Comparison of ENCODE assay signal across 21 cellular contexts in genomic region chr16:73041644-73042043, GRCh38. TPM values are rescaled to one million over a fixed set of nuclear protein-coding genes. Genes with fewer than 3 reads are reported as not detected.
DNase-seq lines count a peak whose midpoint lies in the region; ATAC-seq, FAIRE-seq and TF ChIP-seq lines count a peak whose summit lies in the region.
"Had no signal": no experiment of that assay in that cellular context is flagged by ENCODE, and none has a peak within 500 bp of the region (broad histone marks: within the 10 kb centered on the region; RNA-seq: fewer than 3 reads in every experiment).

No MANE protein-coding gene starts in this region.

- H3K9me3 ChIP-seq in WERI-Rb-1 (ENCODE audit: severe bottlenecking) (no peaks in the 10 kb centered on the region), HepG2 (ENCODE audit: low read length) (no peaks in the 10 kb centered on the region), tibial artery (no peaks in the 10 kb centered on the region)

- TF ChIP-seq CTCF in WERI-Rb-1 (IDR thresholded peaks at IDR 0.05; ENCODE audit: low read depth, low read length) (no peak), HepG2 (CRISPR knock-in tag; IDR thresholded peaks at IDR 0.05) (no peak), tibial artery (IDR thresholded peaks at IDR 0.05) (no peak)

- H3K4me1 ChIP-seq in HepG2 (ENCODE audit: insufficient read depth, low read length) (peaks cover 100% of the 10 kb centered on the region), tibial artery (peaks cover 0 to 99% (median 74%) of the 10 kb centered on the region in 4 donors)

- POLR2A ChIA-PET in HepG2 (lab: Yijun Ruan, JAX) = no interaction called here

- no peak for TF ChIP-seq POLR2A in HepG2 (IDR thresholded peaks at IDR 0.05; ENCODE audit: insufficient read depth in 1 of 2, low read depth in 2 of 2, low read length in 2 of 2)

- no peak for TF ChIP-seq RAD21 in HepG2 (CRISPR knock-in tag; IDR thresholded peaks at IDR 0.05)

- no peak for FAIRE-seq in HepG2 (lab: Jason Lieb, UNC)
- FAIRE-seq: A204.1, G401.6, GM19239 had no signal

- TF ChIP-seq EP300 in HepG2 (IDR thresholded peaks at IDR 0.05; ENCODE audit: low read depth in 2 of 2, low read length in 2 of 2) (no peak), HepG2 (CRISPR knock-in tag; IDR thresholded peaks at IDR 0.05; ENCODE audit: borderline replicate concordance) (no peak)

- no peak overlapping the region for H3K9ac ChIP-seq in HepG2 (ENCODE audit: insufficient read depth, low read depth, low read length)

- WGBS in HepG2 (ENCODE audit: low lambda C conversion rate) = 97% methylated on average over 5 of the region's 5 CpGs

- DNase-seq in WERI-Rb-1 (no peak), HepG2 (ENCODE audit: low spot score) (no peak), pons (ENCODE audit: low spot score) (peak; percentile 80), tibial artery (no peak), putamen (ENCODE audit: low spot score) (no peak)
- DNase-seq: CD8-positive, alpha-beta memory T cell; Kasumi-1; NCI-H1417; NCI-H187; NCI-H446 treated with DMSO at 0.1 percent for 48 hours; NCI-H526 treated with DMSO at 0.1 percent for 48 hours; PC-9; SHP77 treated with DMSO at 0.1 percent for 48 hours had no signal

- intact Hi-C loops in HepG2 (cut with micrococcal nuclease; ENCODE audit: unreplicated experiment) = loop anchor here (10.0 kb wide), 1 partner anchor 207 kb away; no protein-coding TSS in a partner anchor
- intact Hi-C loops in tibial artery (cut with DNase I; ENCODE audit: low total_unique reads) = loop anchor here (10.0 kb wide), 1 partner anchor 57 kb away; no protein-coding TSS in a partner anchor

- no peak overlapping the region for H3K4me2 ChIP-seq in HepG2 (ENCODE audit: low read depth, low read length)
- H3K4me2 ChIP-seq: PC-9 had no signal

- BruUV-seq in HepG2 (replicated peaks; lab: Mats Ljungman, UMichigan) = no TSS peak

- H3K79me2 ChIP-seq in HepG2 (ENCODE audit: insufficient read depth, low read length) = peaks cover 99% of the 10 kb centered on the region

- in situ Hi-C loops in HepG2 (cut with HindIII; ENCODE audit: extremely low pct_ligation_motif_present, low pct_unique_long_range_greater_than_20kb) = no loop called here

- H3K27me3 ChIP-seq in WERI-Rb-1 (ENCODE audit: insufficient read depth, low read depth, severe bottlenecking) = no peaks in the 10 kb centered on the region
- no peaks in the 10 kb centered on the region for H3K27me3 ChIP-seq in HepG2 (ENCODE audit: control insufficient read depth in 1 of 2, insufficient read depth in 2 of 2, low read length in 2 of 2)
- no peaks in the 10 kb centered on the region for H3K27me3 ChIP-seq in tibial artery

- ATAC-seq in HepG2 (no peak), GM18502 (IDR thresholded peaks at IDR 0.05; ENCODE audit: poor library complexity, unreplicated experiment) (no peak), GM18519 (IDR thresholded peaks at IDR 0.05; ENCODE audit: low FRiP score, unreplicated experiment) (no peak)

- CTCF ChIA-PET in HepG2 (lab: Yijun Ruan, JAX; ENCODE audit: low intra/inter-chr PET ratio, low total read pairs) = no interaction called here

- H3K36me3 ChIP-seq in WERI-Rb-1 = no peaks in the 10 kb centered on the region
- H3K36me3 ChIP-seq in HepG2 (replicated peaks in 1 of 2; ENCODE audit: control insufficient read depth in 1 of 2, insufficient read depth in 2 of 2, low read length in 2 of 2) = no peaks in the 10 kb centered on the region; a peak in 1 of 5 replicates
- H3K36me3 ChIP-seq in tibial artery = no peaks in the 10 kb centered on the region

- H2AFZ ChIP-seq in HepG2 (ENCODE audit: low read length) = no peak overlapping the region
- H2AFZ ChIP-seq: PC-9 had no signal

- 0 out of 2 replicates have a peak overlapping the region, but pooled peaks have one; percentile 23 for H3K27ac ChIP-seq in WERI-Rb-1
- H3K27ac ChIP-seq in HepG2 (ENCODE audit: extremely low read length, insufficient read depth, low read length) = no peak overlapping the region
- H3K27ac ChIP-seq in tibial artery = peak overlapping the region; percentile 99
- H3K27ac ChIP-seq: C4-2B, PC-9, RWPE1, SK-N-MC had no signal

- H3K4me3 ChIP-seq in WERI-Rb-1 (ENCODE audit: low read depth, low read length) (no peak overlapping the region), HepG2 (replicated peaks in 1 of 3; ENCODE audit: insufficient read depth in 1 of 3, low read depth in 2 of 3, low read length in 3 of 3) (no peak overlapping the region), tibial artery (no peak overlapping the region)
- H3K4me3 ChIP-seq: PC-9, SK-N-MC had no signal

- peaks cover 13% of the 10 kb centered on the region for H4K20me1 ChIP-seq in HepG2 (ENCODE audit: insufficient read depth, low read length)

TF ChIP-seq in HepG2, 621 proteins besides CTCF, POLR2A, EP300 and RAD21:
- no peak for TF ChIP-seq ZNF772 (CRISPR knock-in tag; IDR thresholded peaks at IDR 0.05)
- 0 out of 2 replicates have a peak, but pooled peaks have one; percentile 21 for TF ChIP-seq TEF (CRISPR knock-in tag; IDR thresholded peaks at IDR 0.05)
TF ChIP-seq in HepG2: peak in this region for 1.

RNA-seq across cellular contexts. Expression of gene ZFHX3, which starts 6.3 kb away (rescaled TPM):
- total RNA-seq in HepG2 (2016; rRNA removed; fragmentation: Illumina TruSeq; extraction: Trizol) = 6.0 and 12.3 TPM in 2 replicates
- total RNA-seq in HepG2 (2016; cell fraction: cytosol; rRNA removed; fragmentation: Illumina TruSeq; extraction: Trizol; ENCODE audit: low read depth) = 1.8 and 1.9 TPM in 2 replicates
- total RNA-seq in HepG2 (2016; cell fraction: insoluble cytoplasmic fraction; rRNA removed; fragmentation: Illumina TruSeq; extraction: Trizol) = 5.6 and 10.6 TPM in 2 replicates
- 5.0 and 5.6 TPM in 2 replicates for total RNA-seq in HepG2 (2016; cell fraction: membrane; rRNA removed; fragmentation: Illumina TruSeq; extraction: Trizol)
- total RNA-seq in HepG2 (2016; cell fraction: nucleus; rRNA removed; fragmentation: Illumina TruSeq; extraction: Trizol) = 15.3 and 19.7 TPM in 2 replicates
- polyA plus RNA-seq in HepG2 (2011; rRNA removed) = 5.0 and 5.3 TPM in 2 replicates
- 3.5 and 4.2 TPM in 2 replicates for polyA plus RNA-seq in HepG2 (2011; cell fraction: cytosol; rRNA removed)
- 10.2 and 11.2 TPM in 2 replicates for polyA plus RNA-seq in HepG2 (2011; cell fraction: nucleus; rRNA removed)
- polyA plus RNA-seq in HepG2 (2012) = 12.6 and 14.4 TPM in 2 replicates
- 0.31 and 0.36 TPM in 2 replicates for polyA plus RNA-seq in HepG2 (2016; cell fraction: cytosol; fragmentation: Illumina TruSeq; extraction: Trizol; ENCODE audit: low read depth)
- 8.6 and 11.4 TPM in 2 replicates for polyA plus RNA-seq in HepG2 (2016; cell fraction: insoluble cytoplasmic fraction; fragmentation: Illumina TruSeq; extraction: Trizol; ENCODE audit: low read depth)
- 1.0 and 1.4 TPM in 2 replicates for polyA plus RNA-seq in HepG2 (2016; cell fraction: membrane; fragmentation: Illumina TruSeq; extraction: Trizol; ENCODE audit: low read depth)
- polyA plus RNA-seq in HepG2 (2016; cell fraction: nucleus; fragmentation: Illumina TruSeq; extraction: Trizol; ENCODE audit: insufficient read depth, low read depth) = 16.2 and 17.6 TPM in 2 replicates
- 12.7 and 18.2 TPM in 2 replicates for polyA minus RNA-seq in HepG2 (2011; rRNA and poly(A)+ RNA removed; ENCODE audit: low replicate concordance)
- 16.9 and 20.7 TPM in 2 replicates for polyA minus RNA-seq in HepG2 (2011; cell fraction: cytosol; rRNA and poly(A)+ RNA removed)
- polyA minus RNA-seq in HepG2 (2011; cell fraction: nucleus; rRNA and poly(A)+ RNA removed) = 23.9 and 27.2 TPM in 2 replicates
